Comparison of ENCODE assay signal across 22 cellular contexts in the genomic region with DNA sequence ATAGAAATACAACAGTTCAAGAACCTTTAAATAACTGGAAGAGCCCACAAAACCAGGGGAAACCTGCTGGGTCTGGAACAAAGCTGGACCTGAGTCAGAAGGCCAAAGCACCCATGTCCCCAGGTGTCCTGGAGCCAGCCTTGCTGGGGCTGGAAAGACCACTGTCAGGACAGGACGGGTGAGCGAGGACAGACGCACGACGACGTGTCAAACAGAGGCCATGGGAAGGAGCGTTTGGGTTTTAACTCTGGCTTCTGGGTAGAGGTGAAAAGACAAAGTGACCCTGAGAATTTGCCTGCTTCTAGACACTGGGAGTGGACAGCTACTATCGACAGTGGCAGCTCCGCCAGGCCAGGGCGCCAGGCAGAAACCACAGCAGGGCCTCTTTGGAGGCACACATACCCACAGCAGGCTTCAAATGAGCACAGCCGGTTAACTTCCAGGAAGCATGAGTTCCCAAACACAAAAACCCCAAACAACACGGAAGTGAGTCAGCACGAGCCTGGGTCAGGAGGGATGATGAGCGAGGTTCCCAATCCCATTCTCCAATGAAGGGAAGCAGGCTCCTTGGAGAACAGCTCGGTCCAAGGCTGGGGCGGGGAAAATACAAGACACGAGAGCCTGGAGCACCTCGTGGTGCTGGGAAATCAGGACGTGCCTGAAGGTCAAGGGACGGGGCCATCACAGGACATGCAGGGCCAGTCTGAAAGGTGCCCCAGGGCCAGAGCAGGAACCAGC.
DNase-seq lines count a peak whose midpoint lies in the region; ATAC-seq and TF ChIP-seq lines count a peak whose summit lies in the region.
"Had no signal": no experiment of that assay in that cellular context is flagged by ENCODE, and none has a peak within 500 bp of the region (broad histone marks: within the 10 kb centered on the region; RNA-seq: fewer than 3 reads in every experiment).

No MANE protein-coding gene starts in this region.

- H3K4me3 Mint-ChIP-seq in chondrocyte (ENCODE audit: unreplicated experiment) = no peak overlapping the region
- H3K4me3 Mint-ChIP-seq: activated B cell treated with CpG ODN at 0.5 μM for 24 hours; activated naive CD8-positive, alpha-beta T cell treated with anti-CD3 and anti-CD28 coated beads, Interleukin-2, amount 10 ng/mL, durations not matched to agents 7 days and 5 days; HFFc6; nephron progenitor cell had no signal

- DNase-seq in CMK (ENCODE audit: low read depth) = peak; percentile 43
- peak; percentile 72 for DNase-seq in HT1080 (ENCODE audit: low read depth)
- DNase-seq in chondrocyte (ENCODE audit: low spot score) = peak; percentile 66
- peak; percentile 32 for DNase-seq in iris pigment epithelial cell (ENCODE audit: low read depth)
- no peak for DNase-seq in omental fat pad (ENCODE audit: low spot score)
- DNase-seq in NCI-H2196 treated with DMSO at 0.1 percent for 48 hours (lab: John Stamatoyannopoulos, UW; ENCODE audit: unreplicated experiment) = no peak
- no peak for DNase-seq in GM03348 (ENCODE audit: low spot score)
- no peak for DNase-seq in ACHN
- DNase-seq: activated B cell treated with CpG ODN at 0.5 μM for 24 hours; activated CD4-positive, alpha-beta T cell treated with anti-CD3 and anti-CD28 coated beads, Interleukin-2, amount 50 U/mL, for 48 hours; activated CD8-positive, alpha-beta memory T cell treated with anti-CD3 and anti-CD28 coated beads, Interleukin-2, amount 50 U/mL, for 48 hours; activated naive CD8-positive, alpha-beta T cell treated with anti-CD3 and anti-CD28 coated beads, Interleukin-2, amount 10 ng/mL, durations not matched to agents 7 days and 5 days; body of pancreas; HFFc6; Karpas-422; NCI-H1417 treated with DMSO at 0.1 percent for 48 hours; NCI-H2107; nephron progenitor cell; uterus had no signal

- in situ Hi-C loops in ACHN (cut with HindIII; ENCODE audit: low pct_ligation_motif_present, low pct_unique_long_range_greater_than_20kb, low sequenced_read_pairs) = no loop called here

- H3K27ac Mint-ChIP-seq in chondrocyte (ENCODE audit: unreplicated experiment) = no peak overlapping the region
- H3K27ac Mint-ChIP-seq: activated B cell treated with CpG ODN at 0.5 μM for 24 hours; activated naive CD8-positive, alpha-beta T cell treated with anti-CD3 and anti-CD28 coated beads, Interleukin-2, amount 10 ng/mL, durations not matched to agents 7 days and 5 days; activated T-helper 2 cell treated with anti-CD3 and anti-CD28 coated beads, Interferon-gamma antibody, Interleukin-2, Interleukin-4, amounts not matched to agents 10 μg/mL and 5 μg/mL and 100 μg/mL, durations not matched to agents 14 hours and 24 hours and 36 hours; HFFc6; nephron progenitor cell; progenitor cell of endocrine pancreas had no signal

- TF ChIP-seq CTCF in chondrocyte (IDR thresholded peaks at IDR 0.05) = no peak
- TF ChIP-seq CTCF in omental fat pad (IDR thresholded peaks at IDR 0.05) = no peak

- no peaks in the 10 kb centered on the region for H3K9me3 Mint-ChIP-seq in chondrocyte (ENCODE audit: low read depth)
- H3K9me3 Mint-ChIP-seq: activated B cell treated with CpG ODN at 0.5 μM for 24 hours; activated naive CD8-positive, alpha-beta T cell treated with anti-CD3 and anti-CD28 coated beads, Interleukin-2, amount 10 ng/mL, durations not matched to agents 7 days and 5 days; activated T-helper 2 cell treated with anti-CD3 and anti-CD28 coated beads, Interferon-gamma antibody, Interleukin-2, Interleukin-4, amounts not matched to agents 10 μg/mL and 5 μg/mL and 100 μg/mL, durations not matched to agents 14 hours and 24 hours and 36 hours; HFFc6; nephron progenitor cell had no signal

- H3K4me1 Mint-ChIP-seq in chondrocyte (ENCODE audit: low read depth) = no peaks in the 10 kb centered on the region
- H3K4me1 Mint-ChIP-seq: activated B cell treated with CpG ODN at 0.5 μM for 24 hours; activated naive CD8-positive, alpha-beta T cell treated with anti-CD3 and anti-CD28 coated beads, Interleukin-2, amount 10 ng/mL, durations not matched to agents 7 days and 5 days had no signal

- no peaks in the 10 kb centered on the region for H3K27me3 Mint-ChIP-seq in chondrocyte (ENCODE audit: low read depth)
- H3K27me3 Mint-ChIP-seq: activated B cell treated with CpG ODN at 0.5 μM for 24 hours; activated naive CD8-positive, alpha-beta T cell treated with anti-CD3 and anti-CD28 coated beads, Interleukin-2, amount 10 ng/mL, durations not matched to agents 7 days and 5 days; progenitor cell of endocrine pancreas had no signal

- ATAC-seq in omental fat pad (ENCODE audit: low FRiP score) = no peak
- ATAC-seq: body of pancreas, left lobe of liver had no signal

- peaks cover 18% of the 10 kb centered on the region for H3K36me3 Mint-ChIP-seq in chondrocyte (ENCODE audit: low read depth)

Comparison
In these comparisons a context has a peak if more than half of its experiments do, and no peak if none do; other contexts are left out.
1. DNase-seq: peak in CMK (single experiment), HT1080 (single experiment), chondrocyte (single experiment) and iris pigment epithelial cell (single experiment); none in omental fat pad (single experiment), NCI-H2196 treated with DMSO at 0.1 percent for 48 hours (single experiment), GM03348 (single experiment) and ACHN (single experiment).